16 cellular contexts compared by ENCODE assay signal in the genomic region with DNA sequence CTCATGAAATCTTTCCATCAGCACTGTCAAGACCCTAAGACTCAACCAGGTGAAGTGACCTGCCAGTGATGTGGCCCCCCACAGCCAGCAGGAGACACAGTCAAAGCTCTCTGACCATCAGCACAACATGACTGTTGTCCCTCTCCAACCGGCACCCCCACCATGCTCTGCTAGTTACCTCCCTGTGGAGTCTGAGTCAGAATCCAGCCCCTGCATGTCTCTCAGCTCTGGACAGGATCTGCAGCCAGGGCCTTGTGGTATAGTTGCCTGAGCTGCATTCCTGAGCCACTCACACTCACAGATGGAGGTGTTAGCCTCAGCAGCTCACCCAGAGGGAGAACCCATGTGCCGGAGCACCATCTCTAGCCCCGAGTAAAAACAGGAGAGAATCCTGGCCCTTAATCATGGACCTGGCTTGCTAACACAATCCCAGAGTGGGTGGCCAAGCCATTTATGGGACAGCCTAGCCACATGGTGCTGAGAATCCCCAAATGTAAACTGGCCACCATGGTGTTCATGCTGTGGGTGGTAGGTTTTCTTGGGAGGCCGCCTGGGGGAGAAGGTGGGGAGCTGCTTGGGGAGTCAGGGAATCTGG.
DNase-seq lines count a peak whose midpoint lies in the region; ATAC-seq, FAIRE-seq and TF ChIP-seq lines count a peak whose summit lies in the region.
"Had no signal": no experiment of that assay in that cellular context is flagged by ENCODE, and none has a peak within 500 bp of the region (broad histone marks: within the 10 kb centered on the region; RNA-seq: fewer than 3 reads in every experiment).

No MANE protein-coding gene starts in this region.

- no peak overlapping the region for H3K4me2 ChIP-seq in GM12878 (ENCODE audit: control insufficient read depth, insufficient read depth)

- CTCF ChIA-PET in GM12878 (lab: Yijun Ruan, JAX) = interaction anchor here (2.1 kb wide), 1 partner anchor 20 kb away, joined by 5 read pairs; no protein-coding TSS in a partner anchor

- no peaks in the 10 kb centered on the region for H3K79me2 ChIP-seq in GM12878 (ENCODE audit: control insufficient read depth, insufficient read depth, low read length)

- no peaks in the 10 kb centered on the region for H3K9me3 ChIP-seq in GM12878 (replicated peaks; ENCODE audit: control insufficient read depth, insufficient read depth, low read length)
- H3K9me3 ChIP-seq: heart left ventricle, suprapubic skin had no signal

- DNase-seq in Caki2 (ENCODE audit: low read depth) = peak; percentile 40
- no peak for DNase-seq in GM12878 (ENCODE audit: low read depth, low spot score)
- peak; percentile 70 for DNase-seq in kidney epithelial cell (ENCODE audit: low read depth)
- no peak for DNase-seq in GOT3 (lab: John Stamatoyannopoulos, UW)
- DNase-seq in stimulated activated CD4-positive, alpha-beta T cell treated with anti-CD3 and anti-CD28 coated beads, Interleukin-4, amount 100 ng/mL, for 1 hour = no peak
- DNase-seq: activated CD4-positive, alpha-beta T cell treated with anti-CD3 and anti-CD28 coated beads, Interleukin-2, amount 50 U/mL, for 4 hours; activated naive CD4-positive, alpha-beta T cell; heart left ventricle; midbrain; NCI-H1417 treated with DMSO at 0.1 percent for 48 hours had no signal

- H3K27me3 ChIP-seq in GM12878 (replicated peaks in 1 of 2; ENCODE audit: control insufficient read depth in 2 of 2, insufficient read depth in 2 of 2, low read length in 1 of 2) = no peaks in the 10 kb centered on the region
- no peaks in the 10 kb centered on the region for H3K27me3 ChIP-seq in kidney epithelial cell (ENCODE audit: control insufficient read depth, insufficient read depth, low read length)
- H3K27me3 ChIP-seq: heart left ventricle, suprapubic skin had no signal

- no peak for TF ChIP-seq EP300 in GM12878 (IDR thresholded peaks at IDR 0.05; ENCODE audit: borderline replicate concordance in 1 of 2, control insufficient read depth in 1 of 2, low read depth in 2 of 2, low read length in 2 of 2)

- TF ChIP-seq CTCF in GM12878 (IDR thresholded peaks at IDR 0.05 in 2 of 3, conservative IDR thresholded peaks at IDR 0.05 in 1 of 3; ENCODE audit: control insufficient read depth in 2 of 3, extremely low read depth in 1 of 3, insufficient read depth in 1 of 3, low read depth in 3 of 3, low read length in 3 of 3) = no peak
- TF ChIP-seq CTCF in kidney epithelial cell (IDR thresholded peaks at IDR 0.05; ENCODE audit: insufficient read depth, low read length, poor library complexity, severe bottlenecking) = no peak

- ATAC-seq in HG02884 (IDR thresholded peaks at IDR 0.05; ENCODE audit: unreplicated experiment) (peak; percentile 4), GM12878 (peak; percentile 15; the same call in 1 of the 3 replicates), HG02763 (IDR thresholded peaks at IDR 0.05; ENCODE audit: unreplicated experiment) (no peak), GM21367 (IDR thresholded peaks at IDR 0.05; ENCODE audit: unreplicated experiment) (no peak)

- FAIRE-seq in GM12878 (lab: Jason Lieb, UNC) = no peak

- no peak overlapping the region; the same call in 1 of the 2 replicates for H2AFZ ChIP-seq in GM12878 (ENCODE audit: control insufficient read depth, low read depth, low read length)

- TF ChIP-seq RAD21 in GM12878 (IDR thresholded peaks at IDR 0.05; ENCODE audit: insufficient read depth, low read depth, low read length) = no peak

- in situ Hi-C loops in Caki2 (cut with HindIII; ENCODE audit: low pct_unique_long_range_greater_than_20kb, low sequenced_read_pairs) (no loop called here), GM12878 (cut with MboI) (no loop called here)

- H3K9ac ChIP-seq in GM12878 (ENCODE audit: control insufficient read depth, insufficient read depth, low read length) = no peak overlapping the region

- SMC1A ChIA-PET in GM12878 (lab: Charles Lee; ENCODE audit: uncharacterized antibody, unreplicated experiment) = no interaction called here

- no TSS peak for BruUV-seq in GM12878 (replicated peaks; lab: Mats Ljungman, UMichigan)

- H3K4me3 ChIP-seq in GM12878 (no peak overlapping the region), kidney epithelial cell (ENCODE audit: low read depth, low read length) (no peak overlapping the region)
- H3K4me3 ChIP-seq: coronary artery, heart left ventricle, suprapubic skin had no signal

- H3K36me3 ChIP-seq in GM12878 (ENCODE audit: control insufficient read depth in 2 of 2, insufficient read depth in 2 of 2, low read length in 1 of 2) (no peaks in the 10 kb centered on the region), kidney epithelial cell (ENCODE audit: control insufficient read depth, insufficient read depth, low read length) (no peaks in the 10 kb centered on the region)
- H3K36me3 ChIP-seq: suprapubic skin had no signal

- RAD21 ChIA-PET in GM12878 (lab: Charles Lee; ENCODE audit: unreplicated experiment) = no interaction called here

- H3K27ac ChIP-seq in GM12878 (ENCODE audit: control insufficient read depth, insufficient read depth) = no peak overlapping the region
- H3K27ac ChIP-seq: C4-2B, coronary artery, heart left ventricle, suprapubic skin had no signal

- H3K4me1 ChIP-seq in GM12878 (ENCODE audit: control insufficient read depth, insufficient read depth, low read length) = peaks cover 9% of the 10 kb centered on the region
- H3K4me1 ChIP-seq: heart left ventricle, suprapubic skin had no signal

- H4K20me1 ChIP-seq in GM12878 (ENCODE audit: control insufficient read depth, insufficient read depth) = no peaks in the 10 kb centered on the region

- POLR2A ChIA-PET in GM12878 (lab: Charles Lee) = no interaction called here

- WGBS in GM12878 (ENCODE audit: insufficient coverage, insufficient replicate concordance, low lambda C conversion rate, missing lambda C conversion rate) = 72% methylated on average over 4 of the region's 4 CpGs

- intact Hi-C loops in GM12878 (cut with micrococcal nuclease; ENCODE audit: unreplicated experiment) = no loop called here

- TF ChIP-seq POLR2A in GM12878 (IDR thresholded peaks at IDR 0.05; ENCODE audit: low read depth, low read length) = no peak

TF ChIP-seq in GM12878, 131 proteins besides CTCF, POLR2A, EP300 and RAD21:
- TF ChIP-seq KDM1A (IDR thresholded peaks at IDR 0.05; ENCODE audit: borderline replicate concordance) (no peak), IRF4 (IDR thresholded peaks at IDR 0.05; ENCODE audit: low read depth, low read length) (no peak), CBX3 (IDR thresholded peaks at IDR 0.05; ENCODE audit: borderline replicate concordance, low read depth) (no peak), CHD1 (IDR thresholded peaks at IDR 0.05; ENCODE audit: low read depth, low read length) (no peak), ZNF622 (IDR thresholded peaks at IDR 0.05) (no peak), PML (IDR thresholded peaks at IDR 0.05; ENCODE audit: low read length) (no peak), NR2C2 (IDR thresholded peaks at IDR 0.05; ENCODE audit: borderline replicate concordance, control insufficient read depth, insufficient read length, low read depth) (no peak), JUND (IDR thresholded peaks at IDR 0.05; ENCODE audit: low read depth, low read length) (no peak), SRF (IDR thresholded peaks at IDR 0.05; ENCODE audit: low read depth in 2 of 2, low read length in 2 of 2) (no peak), SMC3 (IDR thresholded peaks at IDR 0.05; ENCODE audit: borderline replicate concordance, low read length) (no peak), IKZF2 (IDR thresholded peaks at IDR 0.05) (no peak), MYC (IDR thresholded peaks at IDR 0.05; ENCODE audit: insufficient read depth, insufficient read length, insufficient replicate concordance, low read length, severe bottlenecking) (no peak), NBN (IDR thresholded peaks at IDR 0.05) (no peak), SREBF1 (IDR thresholded peaks at IDR 0.05; ENCODE audit: low read length) (no peak)
- TF ChIP-seq, protein P1, sequence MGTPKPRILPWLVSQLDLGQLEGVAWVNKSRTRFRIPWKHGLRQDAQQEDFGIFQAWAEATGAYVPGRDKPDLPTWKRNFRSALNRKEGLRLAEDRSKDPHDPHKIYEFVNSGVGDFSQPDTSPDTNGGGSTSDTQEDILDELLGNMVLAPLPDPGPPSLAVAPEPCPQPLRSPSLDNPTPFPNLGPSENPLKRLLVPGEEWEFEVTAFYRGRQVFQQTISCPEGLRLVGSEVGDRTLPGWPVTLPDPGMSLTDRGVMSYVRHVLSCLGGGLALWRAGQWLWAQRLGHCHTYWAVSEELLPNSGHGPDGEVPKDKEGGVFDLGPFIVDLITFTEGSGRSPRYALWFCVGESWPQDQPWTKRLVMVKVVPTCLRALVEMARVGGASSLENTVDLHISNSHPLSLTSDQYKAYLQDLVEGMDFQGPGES (IDR thresholded peaks at IDR 0.05) = no peak
- TF ChIP-seq, protein P2, sequence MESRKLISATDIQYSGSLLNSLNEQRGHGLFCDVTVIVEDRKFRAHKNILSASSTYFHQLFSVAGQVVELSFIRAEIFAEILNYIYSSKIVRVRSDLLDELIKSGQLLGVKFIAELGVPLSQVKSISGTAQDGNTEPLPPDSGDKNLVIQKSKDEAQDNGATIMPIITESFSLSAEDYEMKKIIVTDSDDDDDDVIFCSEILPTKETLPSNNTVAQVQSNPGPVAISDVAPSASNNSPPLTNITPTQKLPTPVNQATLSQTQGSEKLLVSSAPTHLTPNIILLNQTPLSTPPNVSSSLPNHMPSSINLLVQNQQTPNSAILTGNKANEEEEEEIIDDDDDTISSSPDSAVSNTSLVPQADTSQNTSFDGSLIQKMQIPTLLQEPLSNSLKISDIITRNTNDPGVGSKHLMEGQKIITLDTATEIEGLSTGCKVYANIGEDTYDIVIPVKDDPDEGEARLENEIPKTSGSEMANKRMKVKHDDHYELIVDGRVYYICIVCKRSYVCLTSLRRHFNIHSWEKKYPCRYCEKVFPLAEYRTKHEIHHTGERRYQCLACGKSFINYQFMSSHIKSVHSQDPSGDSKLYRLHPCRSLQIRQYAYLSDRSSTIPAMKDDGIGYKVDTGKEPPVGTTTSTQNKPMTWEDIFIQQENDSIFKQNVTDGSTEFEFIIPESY (IDR thresholded peaks at IDR 0.05) = no peak

Comparison
In these comparisons a context has a peak if more than half of its experiments do, and no peak if none do; other contexts are left out.
1. DNase-seq: peak in Caki2 (single experiment) and kidney epithelial cell (single experiment); none in GM12878 (single experiment), GOT3 (single experiment) and stimulated activated CD4-positive, alpha-beta T cell treated with anti-CD3 and anti-CD28 coated beads, Interleukin-4, amount 100 ng/mL, for 1 hour (single experiment).
2. ATAC-seq: peak in HG02884 (single experiment) and GM12878 (single experiment); none in HG02763 (single experiment) and GM21367 (single experiment).